Comparison of ENCODE assay signal across 1 cellular context in the genomic region with DNA sequence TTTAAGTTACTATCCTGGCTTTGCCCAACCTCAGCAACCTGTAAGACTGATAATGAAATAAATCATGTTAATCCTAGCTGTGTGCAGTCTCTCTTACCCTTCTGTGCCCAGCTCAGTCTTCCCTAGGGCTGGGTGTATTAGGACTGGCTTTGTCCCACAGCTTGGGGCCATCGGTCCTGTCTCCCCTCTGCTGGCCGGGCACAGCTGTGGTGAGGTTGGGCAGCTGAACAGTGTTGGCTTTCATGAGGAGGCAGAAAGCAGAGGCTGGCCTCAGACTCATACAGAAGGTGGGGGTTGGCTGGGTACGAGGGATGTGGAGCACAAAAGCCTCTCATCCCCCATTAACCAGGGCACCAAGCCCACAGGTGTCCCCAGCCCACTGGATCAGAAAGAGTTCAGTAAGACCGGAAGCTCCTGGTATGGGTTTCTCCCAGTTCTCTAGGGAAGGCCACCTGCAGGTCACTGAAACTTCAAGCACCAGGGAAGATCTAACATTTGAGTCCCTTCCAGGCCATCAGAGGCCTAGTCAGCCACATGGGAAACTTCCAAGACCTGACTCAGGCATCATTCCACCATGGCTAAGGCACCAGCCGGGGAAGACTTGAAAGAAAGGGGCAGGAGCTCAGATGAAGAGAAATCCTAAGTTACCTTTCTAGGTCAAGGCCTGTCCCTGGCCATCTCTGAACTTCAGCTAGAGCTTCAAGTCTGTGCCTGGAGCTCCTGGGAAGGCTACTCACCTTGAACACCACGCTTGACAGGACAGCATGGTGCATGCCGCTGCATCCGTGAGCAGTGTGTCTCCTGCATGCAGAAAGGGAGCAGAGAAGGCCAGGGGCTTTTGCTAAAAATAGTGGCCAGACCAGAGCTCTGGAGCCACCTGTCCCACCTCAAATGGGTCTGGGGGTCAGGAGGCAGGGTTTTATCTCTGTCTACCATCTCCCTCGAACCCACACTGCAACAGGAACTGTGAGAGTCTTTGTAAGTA.
TF ChIP-seq lines count a peak whose summit lies in the region.

No MANE protein-coding gene starts in this region.

TF ChIP-seq in HepG2, 621 proteins besides CTCF, POLR2A, EP300 and RAD21 (continued from another document):
- TF ChIP-seq, protein P1, sequence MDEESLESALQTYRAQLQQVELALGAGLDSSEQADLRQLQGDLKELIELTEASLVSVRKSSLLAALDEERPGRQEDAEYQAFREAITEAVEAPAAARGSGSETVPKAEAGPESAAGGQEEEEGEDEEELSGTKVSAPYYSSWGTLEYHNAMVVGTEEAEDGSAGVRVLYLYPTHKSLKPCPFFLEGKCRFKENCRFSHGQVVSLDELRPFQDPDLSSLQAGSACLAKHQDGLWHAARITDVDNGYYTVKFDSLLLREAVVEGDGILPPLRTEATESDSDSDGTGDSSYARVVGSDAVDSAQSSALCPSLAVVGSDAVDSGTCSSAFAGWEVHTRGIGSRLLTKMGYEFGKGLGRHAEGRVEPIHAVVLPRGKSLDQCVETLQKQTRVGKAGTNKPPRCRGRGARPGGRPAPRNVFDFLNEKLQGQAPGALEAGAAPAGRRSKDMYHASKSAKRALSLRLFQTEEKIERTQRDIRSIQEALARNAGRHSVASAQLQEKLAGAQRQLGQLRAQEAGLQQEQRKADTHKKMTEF (CRISPR knock-in tag; IDR thresholded peaks at IDR 0.05) = no peak
- no peak for TF ChIP-seq FLYWCH1 (CRISPR knock-in tag; IDR thresholded peaks at IDR 0.05)
- TF ChIP-seq, protein P2, sequence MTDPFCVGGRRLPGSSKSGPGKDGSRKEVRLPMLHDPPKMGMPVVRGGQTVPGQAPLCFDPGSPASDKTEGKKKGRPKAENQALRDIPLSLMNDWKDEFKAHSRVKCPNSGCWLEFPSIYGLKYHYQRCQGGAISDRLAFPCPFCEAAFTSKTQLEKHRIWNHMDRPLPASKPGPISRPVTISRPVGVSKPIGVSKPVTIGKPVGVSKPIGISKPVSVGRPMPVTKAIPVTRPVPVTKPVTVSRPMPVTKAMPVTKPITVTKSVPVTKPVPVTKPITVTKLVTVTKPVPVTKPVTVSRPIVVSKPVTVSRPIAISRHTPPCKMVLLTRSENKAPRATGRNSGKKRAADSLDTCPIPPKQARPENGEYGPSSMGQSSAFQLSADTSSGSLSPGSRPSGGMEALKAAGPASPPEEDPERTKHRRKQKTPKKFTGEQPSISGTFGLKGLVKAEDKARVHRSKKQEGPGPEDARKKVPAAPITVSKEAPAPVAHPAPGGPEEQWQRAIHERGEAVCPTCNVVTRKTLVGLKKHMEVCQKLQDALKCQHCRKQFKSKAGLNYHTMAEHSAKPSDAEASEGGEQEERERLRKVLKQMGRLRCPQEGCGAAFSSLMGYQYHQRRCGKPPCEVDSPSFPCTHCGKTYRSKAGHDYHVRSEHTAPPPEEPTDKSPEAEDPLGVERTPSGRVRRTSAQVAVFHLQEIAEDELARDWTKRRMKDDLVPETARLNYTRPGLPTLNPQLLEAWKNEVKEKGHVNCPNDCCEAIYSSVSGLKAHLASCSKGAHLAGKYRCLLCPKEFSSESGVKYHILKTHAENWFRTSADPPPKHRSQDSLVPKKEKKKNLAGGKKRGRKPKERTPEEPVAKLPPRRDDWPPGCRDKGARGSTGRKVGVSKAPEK (CRISPR knock-in tag; IDR thresholded peaks at IDR 0.05; ENCODE audit: borderline replicate concordance) = no peak
- no peak for TF ChIP-seq ZNF431 (CRISPR knock-in tag; IDR thresholded peaks at IDR 0.05; ENCODE audit: borderline replicate concordance, low read depth)
- no peak for TF ChIP-seq CEBPB (IDR thresholded peaks at IDR 0.05; ENCODE audit: borderline replicate concordance, low read depth, low read length)
- TF ChIP-seq RBM22 (optimal IDR thresholded peaks at IDR 0.05; ENCODE audit: low read length) = peak; percentile 57
- TF ChIP-seq RBFOX2 (IDR thresholded peaks at IDR 0.05; ENCODE audit: low read depth, low read length) = 0 out of 2 replicates have a peak, but pooled peaks have one; percentile 25
- TF ChIP-seq PRMT3 (CRISPR knock-in tag; IDR thresholded peaks at IDR 0.05; ENCODE audit: borderline replicate concordance, low read depth) = no peak
- no peak for TF ChIP-seq ZNF816 (CRISPR knock-in tag; IDR thresholded peaks at IDR 0.05; ENCODE audit: borderline replicate concordance)
- TF ChIP-seq ZNF44 (CRISPR knock-in tag; IDR thresholded peaks at IDR 0.05) = no peak
- TF ChIP-seq ZSCAN21 (CRISPR knock-in tag; IDR thresholded peaks at IDR 0.05; ENCODE audit: borderline replicate concordance) = no peak
- 0 out of 2 replicates have a peak, but pooled peaks have one; percentile 39 for TF ChIP-seq HNRNPL (IDR thresholded peaks at IDR 0.05; ENCODE audit: low read depth, low read length)
- TF ChIP-seq NKX3-1 (CRISPR knock-in tag; IDR thresholded peaks at IDR 0.05) = no peak
- TF ChIP-seq HOXA5 (CRISPR knock-in tag; IDR thresholded peaks at IDR 0.05) = no peak
- TF ChIP-seq MBD4 (IDR thresholded peaks at IDR 0.05; ENCODE audit: borderline replicate concordance, low read length) = 0 out of 2 replicates have a peak, but pooled peaks have one; percentile 28
- TF ChIP-seq, protein P3, sequence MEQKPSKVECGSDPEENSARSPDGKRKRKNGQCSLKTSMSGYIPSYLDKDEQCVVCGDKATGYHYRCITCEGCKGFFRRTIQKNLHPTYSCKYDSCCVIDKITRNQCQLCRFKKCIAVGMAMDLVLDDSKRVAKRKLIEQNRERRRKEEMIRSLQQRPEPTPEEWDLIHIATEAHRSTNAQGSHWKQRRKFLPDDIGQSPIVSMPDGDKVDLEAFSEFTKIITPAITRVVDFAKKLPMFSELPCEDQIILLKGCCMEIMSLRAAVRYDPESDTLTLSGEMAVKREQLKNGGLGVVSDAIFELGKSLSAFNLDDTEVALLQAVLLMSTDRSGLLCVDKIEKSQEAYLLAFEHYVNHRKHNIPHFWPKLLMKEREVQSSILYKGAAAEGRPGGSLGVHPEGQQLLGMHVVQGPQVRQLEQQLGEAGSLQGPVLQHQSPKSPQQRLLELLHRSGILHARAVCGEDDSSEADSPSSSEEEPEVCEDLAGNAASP (CRISPR knock-in tag; IDR thresholded peaks at IDR 0.05; ENCODE audit: borderline replicate concordance) = no peak
- no peak for TF ChIP-seq KLF12 (CRISPR knock-in tag; IDR thresholded peaks at IDR 0.05; ENCODE audit: borderline replicate concordance)
- TF ChIP-seq, protein P4, sequence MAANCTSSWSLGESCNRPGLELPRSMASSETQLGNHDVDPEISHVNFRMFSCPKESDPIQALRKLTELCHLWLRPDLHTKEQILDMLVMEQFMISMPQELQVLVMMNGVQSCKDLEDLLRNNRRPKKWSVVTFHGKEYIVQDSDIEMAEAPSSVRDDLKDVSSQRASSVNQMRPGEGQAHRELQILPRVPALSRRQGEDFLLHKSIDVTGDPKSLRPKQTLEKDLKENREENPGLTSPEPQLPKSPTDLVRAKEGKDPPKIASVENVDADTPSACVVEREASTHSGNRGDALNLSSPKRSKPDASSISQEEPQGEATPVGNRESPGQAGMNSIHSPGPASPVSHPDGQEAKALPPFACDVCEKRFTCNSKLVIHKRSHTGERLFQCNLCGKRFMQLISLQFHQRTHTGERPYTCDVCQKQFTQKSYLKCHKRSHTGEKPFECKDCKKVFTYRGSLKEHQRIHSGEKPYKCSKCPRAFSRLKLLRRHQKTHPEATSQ (CRISPR knock-in tag; IDR thresholded peaks at IDR 0.05; ENCODE audit: borderline replicate concordance) = no peak
- TF ChIP-seq, protein P5, sequence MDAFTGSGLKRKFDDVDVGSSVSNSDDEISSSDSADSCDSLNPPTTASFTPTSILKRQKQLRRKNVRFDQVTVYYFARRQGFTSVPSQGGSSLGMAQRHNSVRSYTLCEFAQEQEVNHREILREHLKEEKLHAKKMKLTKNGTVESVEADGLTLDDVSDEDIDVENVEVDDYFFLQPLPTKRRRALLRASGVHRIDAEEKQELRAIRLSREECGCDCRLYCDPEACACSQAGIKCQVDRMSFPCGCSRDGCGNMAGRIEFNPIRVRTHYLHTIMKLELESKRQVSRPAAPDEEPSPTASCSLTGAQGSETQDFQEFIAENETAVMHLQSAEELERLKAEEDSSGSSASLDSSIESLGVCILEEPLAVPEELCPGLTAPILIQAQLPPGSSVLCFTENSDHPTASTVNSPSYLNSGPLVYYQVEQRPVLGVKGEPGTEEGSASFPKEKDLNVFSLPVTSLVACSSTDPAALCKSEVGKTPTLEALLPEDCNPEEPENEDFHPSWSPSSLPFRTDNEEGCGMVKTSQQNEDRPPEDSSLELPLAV (CRISPR knock-in tag; conservative IDR thresholded peaks at IDR 0.05; ENCODE audit: low read depth) = no peak
- TF ChIP-seq FIP1L1 (IDR thresholded peaks at IDR 0.05; ENCODE audit: borderline replicate concordance, insufficient read depth, low read depth, low read length) = 0 out of 2 replicates have a peak, but pooled peaks have one; percentile 24
- TF ChIP-seq ZNF3 (CRISPR knock-in tag; IDR thresholded peaks at IDR 0.05) = no peak
- TF ChIP-seq, protein P6, sequence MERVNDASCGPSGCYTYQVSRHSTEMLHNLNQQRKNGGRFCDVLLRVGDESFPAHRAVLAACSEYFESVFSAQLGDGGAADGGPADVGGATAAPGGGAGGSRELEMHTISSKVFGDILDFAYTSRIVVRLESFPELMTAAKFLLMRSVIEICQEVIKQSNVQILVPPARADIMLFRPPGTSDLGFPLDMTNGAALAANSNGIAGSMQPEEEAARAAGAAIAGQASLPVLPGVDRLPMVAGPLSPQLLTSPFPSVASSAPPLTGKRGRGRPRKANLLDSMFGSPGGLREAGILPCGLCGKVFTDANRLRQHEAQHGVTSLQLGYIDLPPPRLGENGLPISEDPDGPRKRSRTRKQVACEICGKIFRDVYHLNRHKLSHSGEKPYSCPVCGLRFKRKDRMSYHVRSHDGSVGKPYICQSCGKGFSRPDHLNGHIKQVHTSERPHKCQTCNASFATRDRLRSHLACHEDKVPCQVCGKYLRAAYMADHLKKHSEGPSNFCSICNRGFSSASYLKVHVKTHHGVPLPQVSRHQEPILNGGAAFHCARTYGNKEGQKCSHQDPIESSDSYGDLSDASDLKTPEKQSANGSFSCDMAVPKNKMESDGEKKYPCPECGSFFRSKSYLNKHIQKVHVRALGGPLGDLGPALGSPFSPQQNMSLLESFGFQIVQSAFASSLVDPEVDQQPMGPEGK (CRISPR knock-in tag; IDR thresholded peaks at IDR 0.05) = no peak
- no peak for TF ChIP-seq ZNF607 (CRISPR knock-in tag; IDR thresholded peaks at IDR 0.05; ENCODE audit: borderline replicate concordance)
- TF ChIP-seq ZNF441 (CRISPR knock-in tag; IDR thresholded peaks at IDR 0.05; ENCODE audit: borderline replicate concordance) = no peak
- no peak for TF ChIP-seq ZNF138 (CRISPR knock-in tag; IDR thresholded peaks at IDR 0.05; ENCODE audit: low read depth)
- TF ChIP-seq ZNF562 (CRISPR knock-in tag; IDR thresholded peaks at IDR 0.05; ENCODE audit: borderline replicate concordance) = no peak
- TF ChIP-seq REPIN1 (CRISPR knock-in tag; IDR thresholded peaks at IDR 0.05; ENCODE audit: borderline replicate concordance, low read depth) = no peak
- TF ChIP-seq BORCS8-MEF2B (CRISPR knock-in tag; IDR thresholded peaks at IDR 0.05) = no peak
- TF ChIP-seq SAP130 (CRISPR knock-in tag; IDR thresholded peaks at IDR 0.05; ENCODE audit: low read depth) = no peak
- TF ChIP-seq NFE2 (CRISPR knock-in tag; IDR thresholded peaks at IDR 0.05) = no peak
- no peak for TF ChIP-seq ZKSCAN1 (IDR thresholded peaks at IDR 0.05; ENCODE audit: low read length)
- no peak for TF ChIP-seq ZNF501 (CRISPR knock-in tag; IDR thresholded peaks at IDR 0.05)
- TF ChIP-seq HNRNPK (IDR thresholded peaks at IDR 0.05; ENCODE audit: low read depth, low read length, poor library complexity, severe bottlenecking) = no peak
- no peak for TF ChIP-seq HDAC1 (CRISPR knock-in tag; IDR thresholded peaks at IDR 0.05)
- TF ChIP-seq HOXA7 (CRISPR knock-in tag; IDR thresholded peaks at IDR 0.05) = no peak
- TF ChIP-seq POLR2G (IDR thresholded peaks at IDR 0.05; ENCODE audit: low read depth, low read length) = peak; percentile 65
